16 cellular contexts compared by ENCODE assay signal in genomic region chr10:132648871-132649528, GRCh38.
DNase-seq lines count a peak whose midpoint lies in the region; ATAC-seq and TF ChIP-seq lines count a peak whose summit lies in the region.
"Had no signal": no experiment of that assay in that cellular context is flagged by ENCODE, and none has a peak within 500 bp of the region (broad histone marks: within the 10 kb centered on the region; RNA-seq: fewer than 3 reads in every experiment).

No MANE protein-coding gene starts in this region.

- no peak for ATAC-seq in HG03378 (IDR thresholded peaks at IDR 0.05; ENCODE audit: unreplicated experiment)

- peak overlapping the region; percentile 94 for H3K27ac ChIP-seq in angular gyrus (ENCODE audit: low read depth, low read length)
- H3K27ac ChIP-seq in neuronal stem cell (replicated peaks; ENCODE audit: low read length): no peak overlapping the region
- peak overlapping the region in 3 of 4 donors; percentile 48 to 82 (median 75) for H3K27ac ChIP-seq in tibial nerve

- no peak overlapping the region for H2BK120ac ChIP-seq in neuronal stem cell (ENCODE audit: low read depth, low read length)

- peaks cover 3% of the 10 kb centered on the region for H3K27me3 Mint-ChIP-seq in glutamatergic neuron (ENCODE audit: unreplicated experiment)
- H3K27me3 Mint-ChIP-seq: CD4-positive, CD25-positive, alpha-beta regulatory T cell had no signal

- H3K4me3 Mint-ChIP-seq in glutamatergic neuron (ENCODE audit: unreplicated experiment): no peak overlapping the region
- H3K4me3 Mint-ChIP-seq: CD4-positive, CD25-positive, alpha-beta regulatory T cell had no signal

- H3K9me3 ChIP-seq in neuronal stem cell (replicated peaks in 1 of 2; ENCODE audit: control insufficient read depth in 2 of 2, insufficient read depth in 1 of 2, low read depth in 1 of 2, low read length in 2 of 2) (no peaks in the 10 kb centered on the region), tibial nerve (no peaks in the 10 kb centered on the region)
- H3K9me3 ChIP-seq: Caco-2 had no signal

- peaks cover 13% of the 10 kb centered on the region for H3K4me1 Mint-ChIP-seq in glutamatergic neuron (ENCODE audit: low read depth, unreplicated experiment)

- no peak overlapping the region for H3K9ac ChIP-seq in neuronal stem cell (ENCODE audit: low read depth, low read length, poor library complexity)

- peaks cover 2% of the 10 kb centered on the region for H3K9me3 Mint-ChIP-seq in glutamatergic neuron (ENCODE audit: unreplicated experiment)

- no peak overlapping the region for H3K23ac ChIP-seq in neuronal stem cell (ENCODE audit: low read depth, low read length, poor library complexity)

- H2BK15ac ChIP-seq in neuronal stem cell (ENCODE audit: low read length): no peak overlapping the region

- H4K8ac ChIP-seq in neuronal stem cell (ENCODE audit: low read depth, low read length): peak overlapping the region; percentile 76

- no CpG with 5 or more reads among the region's 20 CpGs for WGBS in neuronal stem cell (ENCODE audit: extremely low coverage in 2 of 2, insufficient read length in 2 of 2, insufficient replicate concordance in 1 of 2), 2 donors
- WGBS in tibial nerve, 2 donors: 78 to 83% methylated on average over 20 of the region's 20 CpGs

- H2AK5ac ChIP-seq in neuronal stem cell (ENCODE audit: low read depth, low read length): peak overlapping the region; percentile 45

- no peak for TF ChIP-seq EP300 in tibial nerve (IDR thresholded peaks at IDR 0.05)

- no peaks in the 10 kb centered on the region for H3K36me3 Mint-ChIP-seq in glutamatergic neuron (ENCODE audit: unreplicated experiment)

- peak overlapping the region; percentile 4 for H2BK5ac ChIP-seq in neuronal stem cell (ENCODE audit: low read length)

- TF ChIP-seq CTCF in glutamatergic neuron (IDR thresholded peaks at IDR 0.05; ENCODE audit: partially characterized antibody, unreplicated experiment) (no peak), tibial nerve (IDR thresholded peaks at IDR 0.05) (no peak)

- H3K4me3 ChIP-seq in neuronal stem cell (ENCODE audit: low read length in 2 of 2) (no peak overlapping the region), tibial nerve (no peak overlapping the region)

- H3K4me1 ChIP-seq in neuronal stem cell (ENCODE audit: control insufficient read depth in 2 of 2, insufficient read depth in 1 of 2, low read depth in 1 of 2, low read length in 2 of 2) (peaks cover 5 to 10% of the 10 kb centered on the region in 2 donors), tibial nerve (peaks cover 0 to 31% (median 4%) of the 10 kb centered on the region in 4 donors)
- H3K4me1 ChIP-seq: Caco-2 had no signal

- no peak overlapping the region for H2BK12ac ChIP-seq in neuronal stem cell (ENCODE audit: low read length)

- H3K4me2 ChIP-seq in neuronal stem cell (ENCODE audit: insufficient read depth, low read length, poor library complexity, severe bottlenecking): no peak overlapping the region

- H2AFZ ChIP-seq in neuronal stem cell (ENCODE audit: low read length): no peak overlapping the region

- no peak for TF ChIP-seq POLR2A in tibial nerve (IDR thresholded peaks at IDR 0.05)

- peak overlapping the region; percentile 11 for H3K27ac Mint-ChIP-seq in glutamatergic neuron (ENCODE audit: unreplicated experiment)

- H3K27me3 ChIP-seq in neuronal stem cell (ENCODE audit: control insufficient read depth in 3 of 3, insufficient read depth in 3 of 3, low read depth in 1 of 3, low read length in 3 of 3) (no peaks in the 10 kb centered on the region), tibial nerve (no peaks in the 10 kb centered on the region)

- H3K14ac ChIP-seq in neuronal stem cell (ENCODE audit: low read length): peak overlapping the region; percentile 71

- peak overlapping the region; percentile 11 for H3K4ac ChIP-seq in neuronal stem cell (ENCODE audit: low read length)

- H3K18ac ChIP-seq in neuronal stem cell (ENCODE audit: low read length): no peak overlapping the region

- DNase-seq in glutamatergic neuron: no peak
- no peak for DNase-seq in neuronal stem cell (ENCODE audit: low spot score)
- no peak for DNase-seq in tibial nerve (ENCODE audit: low spot score in 2 of 2)
- no peak for DNase-seq in amniotic stem cell (lab: John Stamatoyannopoulos, UW)
- DNase-seq in GDM1 (lab: John Stamatoyannopoulos, UW): no peak
- DNase-seq: AML-193; Caco-2; CD4-positive, CD25-positive, alpha-beta regulatory T cell; DMS153; IMR-90; Kasumi-1; NCI-H187; NK-92 treated with Interleukin-12 subunit alpha and Interleukin-12 subunit beta, amount 100 ng/mL, for 24 hours; SHP77 treated with DMSO at 0.1 percent for 48 hours had no signal

- no peaks in the 10 kb centered on the region for H3K36me3 ChIP-seq in neuronal stem cell (replicated peaks in 1 of 2; ENCODE audit: control insufficient read depth in 2 of 2, insufficient read depth in 2 of 2, low read length in 2 of 2)
- H3K36me3 ChIP-seq in tibial nerve: peaks cover 0 to 43% (median 0%) of the 10 kb centered on the region in 3 donors

- no peak overlapping the region for H4K91ac ChIP-seq in neuronal stem cell (ENCODE audit: low read depth, low read length, poor library complexity)

- H3K79me1 ChIP-seq in neuronal stem cell (ENCODE audit: low read depth, low read length): peaks cover 5% of the 10 kb centered on the region
